11 cellular contexts compared by ENCODE assay signal in genomic region chr19:19624032-19624570, GRCh38.
"Had no signal": no experiment of that assay in that cellular context is flagged by ENCODE, and none has a peak within 500 bp of the region (broad histone marks: within the 10 kb centered on the region; RNA-seq: fewer than 3 reads in every experiment).

No MANE protein-coding gene starts in this region.

- H3K36me3 ChIP-seq: adrenal gland, transverse colon had no signal

- ATAC-seq: activated CD4-positive, CD25-positive, alpha-beta regulatory T cell treated with anti-CD3 and anti-CD28 coated beads, Interleukin-2, amount 50 U/mL, for 24 hours; effector memory CD8-positive, alpha-beta T cell had no signal

- H3K4me3 ChIP-seq: adrenal gland, transverse colon had no signal

- H3K27me3 ChIP-seq: adrenal gland, transverse colon had no signal

- H3K9me3 ChIP-seq: adrenal gland, transverse colon had no signal

- H3K27ac ChIP-seq: adrenal gland, transverse colon had no signal

- DNase-seq: activated CD4-positive, alpha-beta T cell treated with anti-CD3 and anti-CD28 coated beads, Interleukin-2, amount 50 U/mL, for 48 hours; adrenal gland; caudate nucleus; effector memory CD8-positive, alpha-beta T cell; hypothalamus; kidney glomerular epithelial cell; retina; transverse colon had no signal

- H3K27me3 Mint-ChIP-seq: effector memory CD8-positive, alpha-beta T cell had no signal

- H3K4me3 Mint-ChIP-seq: dendritic cell treated with granulocyte-macrophage colony-stimulating factor and Interleukin-4, amounts not matched to agents 40 ng/mL and 50 ng/mL, for 4 days; effector memory CD8-positive, alpha-beta T cell; T-helper 2 cell treated with Interferon-gamma antibody and Interleukin-4, amounts not matched to agents 5 μg/mL and 100 μg/mL, for 36 hours had no signal

- H3K27ac Mint-ChIP-seq: dendritic cell treated with granulocyte-macrophage colony-stimulating factor and Interleukin-4, amounts not matched to agents 40 ng/mL and 50 ng/mL, for 4 days; T-helper 2 cell treated with Interferon-gamma antibody and Interleukin-4, amounts not matched to agents 5 μg/mL and 100 μg/mL, for 36 hours had no signal

- H3K9me3 Mint-ChIP-seq: dendritic cell treated with granulocyte-macrophage colony-stimulating factor and Interleukin-4, amounts not matched to agents 40 ng/mL and 50 ng/mL, for 4 days; effector memory CD8-positive, alpha-beta T cell; T-helper 2 cell treated with Interferon-gamma antibody and Interleukin-4, amounts not matched to agents 5 μg/mL and 100 μg/mL, for 36 hours had no signal
